In the genomic region with DNA sequence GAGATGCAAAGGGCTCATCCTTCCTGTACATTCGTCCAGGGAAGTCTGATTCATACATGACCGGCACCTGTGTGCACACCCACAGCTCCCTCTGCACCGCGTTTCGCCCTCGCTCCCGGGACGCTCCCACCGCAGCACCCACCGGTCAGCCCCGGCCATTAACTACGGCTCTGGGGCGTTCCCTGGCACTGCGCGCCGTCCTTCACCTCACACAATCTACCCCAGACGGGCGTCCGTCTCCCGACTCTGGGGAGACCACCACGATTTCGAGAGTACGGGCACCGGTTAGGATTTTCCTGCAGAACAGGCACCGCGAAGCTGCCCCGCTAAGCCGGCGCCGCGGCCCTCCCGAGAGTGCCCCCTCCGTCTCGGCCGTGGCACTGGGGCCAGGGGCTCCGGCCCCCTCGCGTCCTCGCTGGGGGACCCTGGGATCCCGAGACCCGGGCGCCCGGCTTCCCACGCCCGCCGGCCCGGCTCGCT, we compare ENCODE assay signal across 8 cellular contexts. TPM values are rescaled to one million over a fixed set of nuclear protein-coding genes. Genes with fewer than 3 reads are reported as not detected.
DNase-seq lines count a peak whose midpoint lies in the region; ATAC-seq lines count a peak whose summit lies in the region.

No MANE protein-coding gene starts in this region.

- ATAC-seq in GM19025 (IDR thresholded peaks at IDR 0.05; ENCODE audit: low read depth, unreplicated experiment), result peak; percentile 40
- ATAC-seq in HG03139 (IDR thresholded peaks at IDR 0.05; ENCODE audit: unreplicated experiment), result peak; percentile 29
- peak; percentile 62 to 77 for ATAC-seq in left cardiac atrium

- 0 to 1% (median 0%) methylated on average over 34 to 48 of the region's 48 CpGs for WGBS in adipose tissue, 3 donors

- DNase-seq in Ammon's horn (ENCODE audit: low spot score) (peak; percentile 65), RPMI7951 (ENCODE audit: low read depth) (peak; percentile 60), left cardiac atrium (peak; percentile 68), posterior vena cava (ENCODE audit: low spot score) (peak; percentile 85), NCI-H2029 (lab: John Stamatoyannopoulos, UW) (no peak)

- intact Hi-C loops in left cardiac atrium (cut with DNase I) (no loop called here), posterior vena cava (cut with DNase I) (loop anchor here in 1 of 2 donors (5.0 kb wide), 1 partner anchor 50 kb away; a partner anchor contains a TSS)

- peak overlapping the region; percentile 85 for H3K27ac ChIP-seq in adipose tissue (ENCODE audit: low read depth, low read length)

RNA-seq across cellular contexts. Expression of a gene that starts 0.4 kb away (rescaled TPM):
- total RNA-seq in RPMI7951 (2014; rRNA removed; shearing (Covaris generic)), result 16.8 and 18.4 TPM in 2 replicates
- 1 to 10 TPM; 3.0 to 8.6 (median 8.0) TPM for polyA plus RNA-seq in adipose tissue
- 10 to 100 TPM; 37.8 to 47.7 TPM for total RNA-seq in left cardiac atrium
- 10 to 100 TPM; 25.6 to 32.4 TPM for total RNA-seq in posterior vena cava

RNA-seq across cellular contexts. Expression of a gene that starts 47.6 kb away (rescaled TPM):
- 78.8 and 94.9 TPM in 2 replicates for total RNA-seq in RPMI7951 (2014; rRNA removed; shearing (Covaris generic))
- polyA plus RNA-seq in adipose tissue, result 10 to 100 TPM; 27.8 to 59.7 (median 51.3) TPM
- 10 to 100 TPM; 31.4 to 35.8 TPM for total RNA-seq in left cardiac atrium
- total RNA-seq in posterior vena cava, result 10 to 100 TPM; 41.2 to 48.0 TPM
